22 cellular contexts compared by ENCODE assay signal in genomic region chr4:88846232-88846790, GRCh38.
DNase-seq lines count a peak whose midpoint lies in the region; ATAC-seq lines count a peak whose summit lies in the region.
"Had no signal": no experiment of that assay in that cellular context is flagged by ENCODE, and none has a peak within 500 bp of the region (broad histone marks: within the 10 kb centered on the region; RNA-seq: fewer than 3 reads in every experiment).

No MANE protein-coding gene starts in this region.

- H3K36me3 ChIP-seq in aorta (ENCODE audit: control insufficient read depth in 1 of 2, insufficient read depth in 2 of 2, low read length in 1 of 2): peaks cover 0 to 2% of the 10 kb centered on the region in 2 donors
- H3K36me3 ChIP-seq: cardiac muscle cell, SJCRH30, thyroid gland had no signal

- 83 to 84% methylated on average over 4 of the region's 4 CpGs for WGBS in aorta, 2 donors

- no peaks in the 10 kb centered on the region for H3K27me3 ChIP-seq in aorta (ENCODE audit: control insufficient read depth in 1 of 2, insufficient read depth in 2 of 2, low read length in 1 of 2)
- H3K27me3 ChIP-seq: cardiac muscle cell, gastroesophageal sphincter, SJCRH30, thyroid gland had no signal

- no peak overlapping the region for H3K27ac ChIP-seq in aorta (ENCODE audit: low read depth in 1 of 2, low read length in 2 of 2)
- H3K27ac ChIP-seq: cardiac muscle cell, epithelial cell of prostate, gastroesophageal sphincter, SJCRH30, skin epidermis, thyroid gland had no signal

- ATAC-seq in aorta (ENCODE audit: low FRiP score): no peak
- ATAC-seq in HG03460 (IDR thresholded peaks at IDR 0.05; ENCODE audit: unreplicated experiment): no peak
- ATAC-seq: gastroesophageal sphincter; natural killer cell treated with Interleukin-12 subunit alpha and Interleukin-12 subunit beta and Interleukin-15 and Interleukin-18, amount 100 ng/mL, for 72 hours had no signal

- peak; percentile 1 for DNase-seq in EH (ENCODE audit: low read depth)
- peak; percentile 10 for DNase-seq in NCI-H510A (lab: John Stamatoyannopoulos, UW)
- peak; percentile 69 for DNase-seq in dermis blood vessel endothelial cell
- peak; percentile 14 for DNase-seq in left kidney (ENCODE audit: low read depth, low spot score)
- no peak for DNase-seq in GM19240 (ENCODE audit: insufficient read length, low spot score)
- no peak for DNase-seq in aorta
- DNase-seq in NCI-H146 (lab: John Stamatoyannopoulos, UW): no peak
- DNase-seq: activated CD4-positive, alpha-beta T cell treated with anti-CD3 and anti-CD28 coated beads for 48 hours; CD4-positive, alpha-beta T cell; midbrain; NCI-H1105; NCI-H524 treated with DMSO at 0.1 percent for 48 hours; posterior cingulate gyrus; SJCRH30; stimulated activated naive CD4-positive, alpha-beta T cell treated with Interleukin-2 at 50 U/mL for 16 hours; thyroid gland had no signal

- H3K4me1 ChIP-seq in aorta (ENCODE audit: control insufficient read depth in 1 of 2, insufficient read depth in 2 of 2, low read length in 2 of 2): no peaks in the 10 kb centered on the region
- H3K4me1 ChIP-seq: thyroid gland had no signal

- H3K4me3 ChIP-seq in aorta (ENCODE audit: low read length in 2 of 2): no peak overlapping the region
- H3K4me3 ChIP-seq: cardiac muscle cell, gastroesophageal sphincter, SJCRH30, skin epidermis, thyroid gland had no signal

- intact Hi-C loops in aorta (cut with DNase I): no loop called here

- H3K9me3 ChIP-seq in aorta (ENCODE audit: control insufficient read depth, low read length): no peaks in the 10 kb centered on the region
- H3K9me3 ChIP-seq: gastroesophageal sphincter, SJCRH30, thyroid gland had no signal

Comparison
In these comparisons a context has a peak if more than half of its experiments do, and no peak if none do; other contexts are left out.
1. DNase-seq: peak in EH (single experiment), NCI-H510A (single experiment), dermis blood vessel endothelial cell (single experiment) and left kidney (single experiment); none in GM19240 (single experiment), aorta (0 of 2) and NCI-H146 (single experiment).